Comparison of ENCODE assay signal across 12 cellular contexts in the genomic region with DNA sequence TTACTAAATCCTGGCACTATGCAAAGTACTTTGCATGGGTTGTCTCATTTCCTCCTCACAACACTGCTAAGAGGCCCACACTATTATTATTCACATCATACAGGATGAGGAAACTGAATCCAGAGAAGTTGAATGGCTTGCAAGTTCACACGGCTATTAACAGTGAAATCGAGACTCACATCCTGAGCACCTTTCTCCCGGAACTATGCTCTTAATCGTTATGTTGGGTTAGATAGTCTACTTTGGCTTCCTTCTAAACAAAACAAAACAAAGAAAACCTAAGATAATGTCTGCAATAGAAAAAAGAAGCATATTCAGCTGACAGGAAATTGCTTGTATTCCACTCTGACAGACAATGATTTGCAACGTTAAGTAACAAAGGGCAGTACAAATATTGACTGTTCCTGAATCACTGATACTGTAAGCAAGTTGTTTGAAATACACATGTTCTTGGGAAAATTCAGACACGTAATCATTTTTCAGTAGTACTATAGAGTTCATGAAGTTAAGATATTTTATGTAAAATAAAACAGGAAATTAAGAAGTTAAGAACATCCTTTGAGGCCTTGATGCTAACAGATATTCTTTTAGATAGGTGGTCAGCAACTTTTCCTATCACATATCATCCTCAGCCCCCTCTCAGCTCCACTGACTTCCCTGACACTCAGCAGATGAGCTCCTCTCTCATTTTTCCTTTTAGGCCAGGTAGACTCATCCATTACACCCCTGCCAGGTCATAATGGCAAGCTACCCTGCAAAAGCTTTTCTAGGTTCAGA. TPM values are rescaled to one million over a fixed set of nuclear protein-coding genes. Genes with fewer than 3 reads are reported as not detected.
DNase-seq lines count a peak whose midpoint lies in the region; ATAC-seq, FAIRE-seq and TF ChIP-seq lines count a peak whose summit lies in the region.
"Had no signal": no experiment of that assay in that cellular context is flagged by ENCODE, and none has a peak within 500 bp of the region (broad histone marks: within the 10 kb centered on the region; RNA-seq: fewer than 3 reads in every experiment).

No MANE protein-coding gene starts in this region.

- CTCF ChIA-PET in A673 (lab: Charles Lee), result interaction anchor here (0.8 kb wide), 1 partner anchor 64 kb away, joined by 3 read pairs; a partner anchor contains a TSS
- CTCF ChIA-PET in T-cell (lab: Charles Lee), result interaction anchor here in 1 of 2 donors (0.6 to 1.2 kb wide), 2 partner anchors 18 to 618 kb away, joined by 3 to 4 read pairs; no protein-coding TSS in a partner anchor

- in situ Hi-C loops in KBM-7 (cut with MboI; ENCODE audit: low pct_unique_long_range_greater_than_20kb, low sequenced_read_pairs), result no loop called here

- no peaks in the 10 kb centered on the region for H3K9me3 Mint-ChIP-seq in T-cell

- H3K4me3 Mint-ChIP-seq in T-cell, result peak overlapping the region in 1 of 3 donors; percentile 2

- intact Hi-C loops in A673 (cut with micrococcal nuclease; ENCODE audit: unreplicated experiment), result no loop called here
- intact Hi-C loops in left colon (cut with DNase I, micrococcal nuclease), result no loop called here

- H3K4me1 Mint-ChIP-seq in T-cell, result peaks cover 45 to 71% (median 66%) of the 10 kb centered on the region in 3 donors

- ATAC-seq in T-cell (replicated peaks in 1 of 4) (peak in 3 of 4 experiments; percentile 22 to 45 (median 44)), left colon (peak; percentile 59), HG03095 (IDR thresholded peaks at IDR 0.05; ENCODE audit: unreplicated experiment) (no peak), GM18873 (IDR thresholded peaks at IDR 0.05; ENCODE audit: low FRiP score, unreplicated experiment) (no peak)

- peak overlapping the region; percentile 70 to 75 for H3K27ac Mint-ChIP-seq in T-cell

- H3K4me3 ChIP-seq in A673 (ENCODE audit: low read depth, low read length, poor library complexity, severe bottlenecking), result no peak overlapping the region
- H3K4me3 ChIP-seq: coronary artery had no signal

- no TSS peak for BruUV-seq in A673 (replicated peaks; lab: Mats Ljungman, UMichigan)

- TF ChIP-seq CTCF in A673 (conservative IDR thresholded peaks at IDR 0.05; ENCODE audit: low read depth, low read length), result no peak

- POLR2A ChIA-PET in A673 (lab: Charles Lee; ENCODE audit: low non-redundant PET), result no interaction called here
- POLR2A ChIA-PET in T-cell (lab: Charles Lee), result no interaction called here

- H3K36me3 Mint-ChIP-seq in T-cell, result no peaks in the 10 kb centered on the region

- H3K9me3 ChIP-seq in A673 (ENCODE audit: low read depth, low read length, poor library complexity, severe bottlenecking), result no peaks in the 10 kb centered on the region

- no peaks in the 10 kb centered on the region for H3K27me3 ChIP-seq in A673 (replicated peaks; ENCODE audit: insufficient read depth, low read depth, low read length, poor library complexity)

- H3K27me3 Mint-ChIP-seq in T-cell, result peaks cover 0 to 2% of the 10 kb centered on the region in 2 donors

- no peaks in the 10 kb centered on the region for H3K36me3 ChIP-seq in A673 (ENCODE audit: insufficient read depth, low read length, poor library complexity, severe bottlenecking)

- peak; percentile 9 for FAIRE-seq in GM18507 (lab: Jason Lieb, UNC)

- H3K27ac ChIP-seq in A673 (ENCODE audit: low read depth, low read length, poor library complexity, severe bottlenecking), result peak overlapping the region; percentile 64
- H3K27ac ChIP-seq: coronary artery had no signal

- H3K4me1 ChIP-seq in A673 (ENCODE audit: insufficient read depth, low read length, poor library complexity, severe bottlenecking), result peaks cover 39% of the 10 kb centered on the region

- DNase-seq in A673 (ENCODE audit: low spot score) (peak; percentile 81), GM18507 (ENCODE audit: extremely low spot score, insufficient read length, low read depth) (no peak), T-cell (no peak), left colon (no peak), KBM-7 (no peak)
- no peak for DNase-seq in activated effector memory CD4-positive, alpha-beta T cell treated with anti-CD3 and anti-CD28 coated beads, Interleukin-2, amount 50 U/mL, for 16 hours
- DNase-seq: activated CD4-positive, alpha-beta T cell treated with anti-CD3 and anti-CD28 coated beads, Interleukin-2, amount 50 U/mL, for 1 hour; EL; NCI-H82 had no signal

RNA-seq across cellular contexts. Expression of a gene that starts 40.7 kb away (rescaled TPM):
- total RNA-seq in A673 (2021) (0.54 and 0.70 TPM in 2 replicates), T-cell (not detected), left colon (1 to 10 TPM; 1.7 to 2.8 TPM)

RNA-seq across cellular contexts. Expression of a gene that starts 57.6 kb away (rescaled TPM):
- 0.22 and 0.34 TPM in 2 replicates for total RNA-seq in A673 (2021)
- total RNA-seq in T-cell, result not detected
- total RNA-seq in left colon, result 1 to 10 TPM in 1 of 2 donors, under 1 TPM in 1; 0.22 to 1.1 TPM

Comparison
In these comparisons a context has a peak if more than half of its experiments do, and no peak if none do; other contexts are left out.
1. ATAC-seq: peak in T-cell (3 of 4) and left colon (single experiment); none in HG03095 (single experiment) and GM18873 (single experiment).